8 cellular contexts compared by ENCODE assay signal in the genomic region with DNA sequence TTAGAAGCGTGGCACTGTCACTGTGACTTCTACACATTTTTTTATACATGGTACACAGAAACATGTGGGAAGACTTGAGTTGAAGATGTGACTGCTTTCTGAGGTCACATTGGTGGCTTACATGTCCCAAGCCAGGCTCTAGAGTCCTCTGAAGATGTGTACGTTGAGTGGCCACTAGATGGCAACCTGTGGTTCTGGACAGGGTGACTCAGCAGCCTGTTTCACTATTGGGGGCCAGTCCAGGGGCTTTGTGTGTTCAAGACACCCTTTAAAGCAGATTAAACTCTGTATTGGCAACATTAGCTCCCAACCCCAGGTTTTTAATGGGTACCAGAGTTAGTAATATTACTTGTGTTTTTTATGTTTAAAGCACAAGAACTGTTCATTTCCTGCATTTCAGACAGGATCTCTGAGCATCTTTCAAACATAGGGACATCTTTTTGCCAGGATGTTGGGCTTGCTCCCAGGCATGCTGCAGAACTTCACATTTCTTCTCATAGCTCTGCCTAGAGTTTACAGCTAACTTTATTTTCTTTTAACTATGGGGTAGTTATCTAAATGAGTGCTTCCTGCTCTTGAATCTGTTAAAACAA. TPM values are rescaled to one million over a fixed set of nuclear protein-coding genes. Genes with fewer than 3 reads are reported as not detected.
DNase-seq lines count a peak whose midpoint lies in the region; ATAC-seq and TF ChIP-seq lines count a peak whose summit lies in the region.

No MANE protein-coding gene starts in this region.

- ATAC-seq in GM19023 (IDR thresholded peaks at IDR 0.05; ENCODE audit: unreplicated experiment) (peak; percentile 98), HG03139 (IDR thresholded peaks at IDR 0.05; ENCODE audit: unreplicated experiment) (peak; percentile 98), memory B cell (ENCODE audit: low read depth) (peak; percentile 84)

- no peaks in the 10 kb centered on the region for H3K27me3 Mint-ChIP-seq in memory B cell

- no peak overlapping the region for H3K4me3 ChIP-seq in dorsolateral prefrontal cortex

- DNase-seq in C1 segment of cervical spinal cord (lab: John Stamatoyannopoulos, UW) (peak in 13 of 14 donors; percentile 1 to 58 (median 31)), NCI-H460 (ENCODE audit: extremely low read depth, low read depth) (peak; percentile 71), dorsolateral prefrontal cortex (peak in 9 of 10 donors; percentile 47 to 70 (median 60)), memory B cell (ENCODE audit: low spot score in 2 of 2) (peak; percentile 22 to 26)
- peak; percentile 56 for DNase-seq in activated CD4-positive, alpha-beta T cell treated with anti-CD3 and anti-CD28 coated beads for 48 hours
- peak; percentile 4 to 11 for DNase-seq in stimulated activated CD8-positive, alpha-beta memory T cell treated with anti-CD3 and anti-CD28 coated beads, Interleukin-4, amount 100 ng/mL, for 4 hours (ENCODE audit: low read depth in 2 of 2, low spot score in 1 of 2)

- peak; percentile 45 to 89 (median 78) for TF ChIP-seq CTCF in dorsolateral prefrontal cortex (IDR thresholded peaks at IDR 0.05 in 54 of 56, conservative IDR thresholded peaks at IDR 0.05 in 2 of 56; ENCODE audit: low read depth in 1 of 56, partially characterized antibody in 56 of 56)

- H3K36me3 Mint-ChIP-seq in memory B cell = peaks cover 23% of the 10 kb centered on the region

- intact Hi-C loops in dorsolateral prefrontal cortex (cut with DNase I) = loop anchor here (2.0 to 10.0 kb wide), 2 partner anchors 51 to 129 kb away; partner anchors contain the start of gene LRRC66 (in 1 of the 2)

- H3K4me3 Mint-ChIP-seq in memory B cell = no peak overlapping the region

- no peak overlapping the region for H3K27ac Mint-ChIP-seq in memory B cell

- H3K27ac ChIP-seq in dorsolateral prefrontal cortex = peak overlapping the region in 34 of 59 donors; percentile 5 to 73 (median 48)

- no peaks in the 10 kb centered on the region for H3K4me1 Mint-ChIP-seq in memory B cell

- H3K27me3 ChIP-seq in dorsolateral prefrontal cortex = no peaks in the 10 kb centered on the region

- no peaks in the 10 kb centered on the region for H3K9me3 Mint-ChIP-seq in memory B cell

RNA-seq across cellular contexts. Expression of gene DCUN1D4, which starts 53.0 kb away (rescaled TPM):
- total RNA-seq in NCI-H460 (2014; rRNA removed; shearing (Covaris generic)) = 29.3 and 39.8 TPM in 2 replicates
- polyA plus RNA-seq in NCI-H460 (2014; cell fraction: nucleus; rRNA removed) = 80.2 and 97.9 TPM in 2 replicates
- 100 to 1,000 TPM in 77 of 120 experiments, 10 to 100 TPM in 43; 64.1 to 133 (median 104) TPM for total RNA-seq in dorsolateral prefrontal cortex

Comparison
In these comparisons a context has a peak if more than half of its experiments do, and no peak if none do; other contexts are left out.
1. DNase-seq: peak in every context shown above with its lines; median percentile 71 in NCI-H460; 60 in dorsolateral prefrontal cortex; 56 in activated CD4-positive, alpha-beta T cell treated with anti-CD3 and anti-CD28 coated beads for 48 hours; 31 in C1 segment of cervical spinal cord; 24 in memory B cell; 8 in stimulated activated CD8-positive, alpha-beta memory T cell treated with anti-CD3 and anti-CD28 coated beads, Interleukin-4, amount 100 ng/mL, for 4 hours.